Comparison of ENCODE assay signal across 1 cellular context in the genomic region with DNA sequence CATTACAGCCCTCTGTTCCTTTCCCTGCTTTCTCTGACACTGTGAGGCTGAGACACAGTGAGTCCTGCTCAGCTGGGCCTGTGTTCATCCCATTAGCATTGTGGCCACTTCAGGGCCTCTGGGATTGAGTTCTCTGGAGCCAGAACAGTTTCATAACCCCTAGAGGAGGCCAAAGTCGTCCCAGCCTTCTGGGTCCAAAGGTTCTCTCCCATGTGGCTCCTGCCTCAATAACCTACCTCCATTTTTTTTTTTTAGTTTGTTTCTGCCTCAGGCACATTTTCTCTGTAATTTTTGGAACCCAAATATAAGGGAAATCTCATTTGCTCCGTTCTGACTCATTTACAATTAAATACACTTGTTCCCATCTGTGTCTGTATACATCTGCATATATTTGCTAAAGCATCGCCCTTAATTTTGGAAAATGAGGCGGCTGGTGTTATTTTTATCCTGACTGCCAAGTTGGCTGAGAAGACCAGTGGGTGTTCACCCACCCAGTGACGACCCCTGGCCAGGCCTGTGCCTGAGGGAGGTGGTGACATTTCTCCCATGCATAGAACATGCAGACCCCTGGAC.
A peak's percentile ranks its signal among the peaks of the same experiment; 100 is the strongest.
TF ChIP-seq lines count a peak whose summit lies in the region.

No MANE protein-coding gene starts in this region.

TF ChIP-seq in HepG2, 621 proteins besides CTCF, POLR2A, EP300 and RAD21 (continued from another document and continues in another):
- TF ChIP-seq ZNF557 (CRISPR knock-in tag; IDR thresholded peaks at IDR 0.05) (no peak), TARDBP (CRISPR knock-in tag; IDR thresholded peaks at IDR 0.05) (peak; percentile 32; the same call in 1 of the 2 replicates), ZC3H4 (CRISPR knock-in tag; IDR thresholded peaks at IDR 0.05; ENCODE audit: borderline replicate concordance) (no peak), ZNF839 (CRISPR knock-in tag; IDR thresholded peaks at IDR 0.05; ENCODE audit: borderline replicate concordance) (no peak), NPAS2 (CRISPR knock-in tag; IDR thresholded peaks at IDR 0.05; ENCODE audit: borderline replicate concordance) (no peak), RFXANK (CRISPR knock-in tag; IDR thresholded peaks at IDR 0.05) (no peak), MED1 (CRISPR knock-in tag; IDR thresholded peaks at IDR 0.05) (peak; percentile 35), SALL1 (CRISPR knock-in tag; IDR thresholded peaks at IDR 0.05) (peak; percentile 48; the same call in 1 of the 2 replicates), STAT5B (CRISPR knock-in tag; IDR thresholded peaks at IDR 0.05) (no peak), ZNF674 (CRISPR knock-in tag; IDR thresholded peaks at IDR 0.05; ENCODE audit: low read depth) (no peak), ZNF672 (CRISPR knock-in tag; IDR thresholded peaks at IDR 0.05) (no peak), ISL2 (CRISPR knock-in tag; IDR thresholded peaks at IDR 0.05) (0 out of 2 replicates have a peak, but pooled peaks have one; percentile 28), RARA (CRISPR knock-in tag; IDR thresholded peaks at IDR 0.05) (peak; percentile 32; the same call in 1 of the 2 replicates), ZNF775 (CRISPR knock-in tag; IDR thresholded peaks at IDR 0.05; ENCODE audit: borderline replicate concordance) (0 out of 2 replicates have a peak, but pooled peaks have one; percentile 10), ZNF329 (CRISPR knock-in tag; IDR thresholded peaks at IDR 0.05; ENCODE audit: low read depth) (no peak), ZSCAN12 (CRISPR knock-in tag; IDR thresholded peaks at IDR 0.05) (no peak), PITX1 (CRISPR knock-in tag; IDR thresholded peaks at IDR 0.05) (peak; percentile 52; the same call in 1 of the 2 replicates), KDM1A (CRISPR knock-in tag; IDR thresholded peaks at IDR 0.05) (no peak), ZNF225 (CRISPR knock-in tag; IDR thresholded peaks at IDR 0.05) (no peak), ZNF180 (CRISPR knock-in tag; IDR thresholded peaks at IDR 0.05; ENCODE audit: borderline replicate concordance, low read depth) (no peak), ZNF652 (CRISPR knock-in tag; IDR thresholded peaks at IDR 0.05; ENCODE audit: borderline replicate concordance, low read depth) (peak; percentile 27; the same call in 1 of the 2 replicates), NFKB2 (CRISPR knock-in tag; IDR thresholded peaks at IDR 0.05; ENCODE audit: borderline replicate concordance) (no peak), KLF12 (CRISPR knock-in tag; IDR thresholded peaks at IDR 0.05; ENCODE audit: borderline replicate concordance) (no peak), BRD4 (CRISPR knock-in tag; IDR thresholded peaks at IDR 0.05) (0 out of 2 replicates have a peak, but pooled peaks have one; percentile 47)
- TF ChIP-seq, protein P1, sequence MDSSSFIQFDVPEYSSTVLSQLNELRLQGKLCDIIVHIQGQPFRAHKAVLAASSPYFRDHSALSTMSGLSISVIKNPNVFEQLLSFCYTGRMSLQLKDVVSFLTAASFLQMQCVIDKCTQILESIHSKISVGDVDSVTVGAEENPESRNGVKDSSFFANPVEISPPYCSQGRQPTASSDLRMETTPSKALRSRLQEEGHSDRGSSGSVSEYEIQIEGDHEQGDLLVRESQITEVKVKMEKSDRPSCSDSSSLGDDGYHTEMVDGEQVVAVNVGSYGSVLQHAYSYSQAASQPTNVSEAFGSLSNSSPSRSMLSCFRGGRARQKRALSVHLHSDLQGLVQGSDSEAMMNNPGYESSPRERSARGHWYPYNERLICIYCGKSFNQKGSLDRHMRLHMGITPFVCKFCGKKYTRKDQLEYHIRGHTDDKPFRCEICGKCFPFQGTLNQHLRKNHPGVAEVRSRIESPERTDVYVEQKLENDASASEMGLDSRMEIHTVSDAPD (CRISPR knock-in tag; IDR thresholded peaks at IDR 0.05): no peak
- TF ChIP-seq, protein P2, sequence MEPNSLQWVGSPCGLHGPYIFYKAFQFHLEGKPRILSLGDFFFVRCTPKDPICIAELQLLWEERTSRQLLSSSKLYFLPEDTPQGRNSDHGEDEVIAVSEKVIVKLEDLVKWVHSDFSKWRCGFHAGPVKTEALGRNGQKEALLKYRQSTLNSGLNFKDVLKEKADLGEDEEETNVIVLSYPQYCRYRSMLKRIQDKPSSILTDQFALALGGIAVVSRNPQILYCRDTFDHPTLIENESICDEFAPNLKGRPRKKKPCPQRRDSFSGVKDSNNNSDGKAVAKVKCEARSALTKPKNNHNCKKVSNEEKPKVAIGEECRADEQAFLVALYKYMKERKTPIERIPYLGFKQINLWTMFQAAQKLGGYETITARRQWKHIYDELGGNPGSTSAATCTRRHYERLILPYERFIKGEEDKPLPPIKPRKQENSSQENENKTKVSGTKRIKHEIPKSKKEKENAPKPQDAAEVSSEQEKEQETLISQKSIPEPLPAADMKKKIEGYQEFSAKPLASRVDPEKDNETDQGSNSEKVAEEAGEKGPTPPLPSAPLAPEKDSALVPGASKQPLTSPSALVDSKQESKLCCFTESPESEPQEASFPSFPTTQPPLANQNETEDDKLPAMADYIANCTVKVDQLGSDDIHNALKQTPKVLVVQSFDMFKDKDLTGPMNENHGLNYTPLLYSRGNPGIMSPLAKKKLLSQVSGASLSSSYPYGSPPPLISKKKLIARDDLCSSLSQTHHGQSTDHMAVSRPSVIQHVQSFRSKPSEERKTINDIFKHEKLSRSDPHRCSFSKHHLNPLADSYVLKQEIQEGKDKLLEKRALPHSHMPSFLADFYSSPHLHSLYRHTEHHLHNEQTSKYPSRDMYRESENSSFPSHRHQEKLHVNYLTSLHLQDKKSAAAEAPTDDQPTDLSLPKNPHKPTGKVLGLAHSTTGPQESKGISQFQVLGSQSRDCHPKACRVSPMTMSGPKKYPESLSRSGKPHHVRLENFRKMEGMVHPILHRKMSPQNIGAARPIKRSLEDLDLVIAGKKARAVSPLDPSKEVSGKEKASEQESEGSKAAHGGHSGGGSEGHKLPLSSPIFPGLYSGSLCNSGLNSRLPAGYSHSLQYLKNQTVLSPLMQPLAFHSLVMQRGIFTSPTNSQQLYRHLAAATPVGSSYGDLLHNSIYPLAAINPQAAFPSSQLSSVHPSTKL (CRISPR knock-in tag; IDR thresholded peaks at IDR 0.05): peak; percentile 44
- TF ChIP-seq, protein P3, sequence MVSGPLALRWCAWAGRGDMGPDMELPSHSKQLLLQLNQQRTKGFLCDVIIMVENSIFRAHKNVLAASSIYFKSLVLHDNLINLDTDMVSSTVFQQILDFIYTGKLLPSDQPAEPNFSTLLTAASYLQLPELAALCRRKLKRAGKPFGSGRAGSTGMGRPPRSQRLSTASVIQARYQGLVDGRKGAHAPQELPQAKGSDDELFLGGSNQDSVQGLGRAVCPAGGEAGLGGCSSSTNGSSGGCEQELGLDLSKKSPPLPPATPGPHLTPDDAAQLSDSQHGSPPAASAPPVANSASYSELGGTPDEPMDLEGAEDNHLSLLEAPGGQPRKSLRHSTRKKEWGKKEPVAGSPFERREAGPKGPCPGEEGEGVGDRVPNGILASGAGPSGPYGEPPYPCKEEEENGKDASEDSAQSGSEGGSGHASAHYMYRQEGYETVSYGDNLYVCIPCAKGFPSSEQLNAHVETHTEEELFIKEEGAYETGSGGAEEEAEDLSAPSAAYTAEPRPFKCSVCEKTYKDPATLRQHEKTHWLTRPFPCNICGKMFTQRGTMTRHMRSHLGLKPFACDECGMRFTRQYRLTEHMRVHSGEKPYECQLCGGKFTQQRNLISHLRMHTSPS (CRISPR knock-in tag; IDR thresholded peaks at IDR 0.05; ENCODE audit: low read depth): no peak
- TF ChIP-seq, protein P4, sequence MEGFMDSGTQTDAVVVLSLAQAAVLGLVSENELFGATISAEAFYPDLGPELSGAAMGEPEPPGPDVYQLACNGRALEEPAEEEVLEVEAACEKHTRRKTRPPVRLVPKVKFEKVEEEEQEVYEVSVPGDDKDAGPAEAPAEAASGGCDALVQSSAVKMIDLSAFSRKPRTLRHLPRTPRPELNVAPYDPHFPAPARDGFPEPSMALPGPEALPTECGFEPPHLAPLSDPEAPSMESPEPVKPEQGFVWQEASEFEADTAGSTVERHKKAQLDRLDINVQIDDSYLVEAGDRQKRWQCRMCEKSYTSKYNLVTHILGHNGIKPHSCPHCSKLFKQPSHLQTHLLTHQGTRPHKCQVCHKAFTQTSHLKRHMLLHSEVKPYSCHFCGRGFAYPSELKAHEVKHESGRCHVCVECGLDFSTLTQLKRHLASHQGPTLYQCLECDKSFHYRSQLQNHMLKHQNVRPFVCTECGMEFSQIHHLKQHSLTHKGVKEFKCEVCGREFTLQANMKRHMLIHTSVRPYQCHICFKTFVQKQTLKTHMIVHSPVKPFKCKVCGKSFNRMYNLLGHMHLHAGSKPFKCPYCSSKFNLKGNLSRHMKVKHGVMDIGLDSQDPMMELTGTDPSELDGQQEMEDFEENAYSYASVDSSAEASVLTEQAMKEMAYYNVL (CRISPR knock-in tag; IDR thresholded peaks at IDR 0.05; ENCODE audit: borderline replicate concordance): peak; percentile 56; the same call in 1 of the 2 replicates
- TF ChIP-seq, protein P5, sequence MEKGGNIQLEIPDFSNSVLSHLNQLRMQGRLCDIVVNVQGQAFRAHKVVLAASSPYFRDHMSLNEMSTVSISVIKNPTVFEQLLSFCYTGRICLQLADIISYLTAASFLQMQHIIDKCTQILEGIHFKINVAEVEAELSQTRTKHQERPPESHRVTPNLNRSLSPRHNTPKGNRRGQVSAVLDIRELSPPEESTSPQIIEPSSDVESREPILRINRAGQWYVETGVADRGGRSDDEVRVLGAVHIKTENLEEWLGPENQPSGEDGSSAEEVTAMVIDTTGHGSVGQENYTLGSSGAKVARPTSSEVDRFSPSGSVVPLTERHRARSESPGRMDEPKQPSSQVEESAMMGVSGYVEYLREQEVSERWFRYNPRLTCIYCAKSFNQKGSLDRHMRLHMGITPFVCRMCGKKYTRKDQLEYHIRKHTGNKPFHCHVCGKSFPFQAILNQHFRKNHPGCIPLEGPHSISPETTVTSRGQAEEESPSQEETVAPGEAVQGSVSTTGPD (CRISPR knock-in tag; IDR thresholded peaks at IDR 0.05): no peak
- TF ChIP-seq, protein P6, sequence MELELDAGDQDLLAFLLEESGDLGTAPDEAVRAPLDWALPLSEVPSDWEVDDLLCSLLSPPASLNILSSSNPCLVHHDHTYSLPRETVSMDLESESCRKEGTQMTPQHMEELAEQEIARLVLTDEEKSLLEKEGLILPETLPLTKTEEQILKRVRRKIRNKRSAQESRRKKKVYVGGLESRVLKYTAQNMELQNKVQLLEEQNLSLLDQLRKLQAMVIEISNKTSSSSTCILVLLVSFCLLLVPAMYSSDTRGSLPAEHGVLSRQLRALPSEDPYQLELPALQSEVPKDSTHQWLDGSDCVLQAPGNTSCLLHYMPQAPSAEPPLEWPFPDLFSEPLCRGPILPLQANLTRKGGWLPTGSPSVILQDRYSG (CRISPR knock-in tag; IDR thresholded peaks at IDR 0.05): no peak
- TF ChIP-seq, protein P7, sequence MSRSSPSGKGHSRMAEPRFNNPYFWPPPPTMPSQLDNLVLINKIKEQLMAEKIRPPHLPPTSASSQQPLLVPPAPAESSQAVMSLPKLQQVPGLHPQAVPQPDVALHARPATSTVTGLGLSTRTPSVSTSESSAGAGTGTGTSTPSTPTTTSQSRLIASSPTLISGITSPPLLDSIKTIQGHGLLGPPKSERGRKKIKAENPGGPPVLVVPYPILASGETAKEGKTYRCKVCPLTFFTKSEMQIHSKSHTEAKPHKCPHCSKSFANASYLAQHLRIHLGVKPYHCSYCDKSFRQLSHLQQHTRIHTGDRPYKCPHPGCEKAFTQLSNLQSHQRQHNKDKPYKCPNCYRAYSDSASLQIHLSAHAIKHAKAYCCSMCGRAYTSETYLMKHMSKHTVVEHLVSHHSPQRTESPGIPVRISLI (CRISPR knock-in tag; IDR thresholded peaks at IDR 0.05; ENCODE audit: borderline replicate concordance): peak; percentile 87
- TF ChIP-seq, protein P8, sequence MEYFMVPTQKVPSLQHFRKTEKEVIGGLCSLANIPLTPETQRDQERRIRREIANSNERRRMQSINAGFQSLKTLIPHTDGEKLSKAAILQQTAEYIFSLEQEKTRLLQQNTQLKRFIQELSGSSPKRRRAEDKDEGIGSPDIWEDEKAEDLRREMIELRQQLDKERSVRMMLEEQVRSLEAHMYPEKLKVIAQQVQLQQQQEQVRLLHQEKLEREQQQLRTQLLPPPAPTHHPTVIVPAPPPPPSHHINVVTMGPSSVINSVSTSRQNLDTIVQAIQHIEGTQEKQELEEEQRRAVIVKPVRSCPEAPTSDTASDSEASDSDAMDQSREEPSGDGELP (IDR thresholded peaks at IDR 0.05; ENCODE audit: borderline replicate concordance, low read depth): peak; percentile 72; the same call in 1 of the 2 replicates
- TF ChIP-seq, protein P9, sequence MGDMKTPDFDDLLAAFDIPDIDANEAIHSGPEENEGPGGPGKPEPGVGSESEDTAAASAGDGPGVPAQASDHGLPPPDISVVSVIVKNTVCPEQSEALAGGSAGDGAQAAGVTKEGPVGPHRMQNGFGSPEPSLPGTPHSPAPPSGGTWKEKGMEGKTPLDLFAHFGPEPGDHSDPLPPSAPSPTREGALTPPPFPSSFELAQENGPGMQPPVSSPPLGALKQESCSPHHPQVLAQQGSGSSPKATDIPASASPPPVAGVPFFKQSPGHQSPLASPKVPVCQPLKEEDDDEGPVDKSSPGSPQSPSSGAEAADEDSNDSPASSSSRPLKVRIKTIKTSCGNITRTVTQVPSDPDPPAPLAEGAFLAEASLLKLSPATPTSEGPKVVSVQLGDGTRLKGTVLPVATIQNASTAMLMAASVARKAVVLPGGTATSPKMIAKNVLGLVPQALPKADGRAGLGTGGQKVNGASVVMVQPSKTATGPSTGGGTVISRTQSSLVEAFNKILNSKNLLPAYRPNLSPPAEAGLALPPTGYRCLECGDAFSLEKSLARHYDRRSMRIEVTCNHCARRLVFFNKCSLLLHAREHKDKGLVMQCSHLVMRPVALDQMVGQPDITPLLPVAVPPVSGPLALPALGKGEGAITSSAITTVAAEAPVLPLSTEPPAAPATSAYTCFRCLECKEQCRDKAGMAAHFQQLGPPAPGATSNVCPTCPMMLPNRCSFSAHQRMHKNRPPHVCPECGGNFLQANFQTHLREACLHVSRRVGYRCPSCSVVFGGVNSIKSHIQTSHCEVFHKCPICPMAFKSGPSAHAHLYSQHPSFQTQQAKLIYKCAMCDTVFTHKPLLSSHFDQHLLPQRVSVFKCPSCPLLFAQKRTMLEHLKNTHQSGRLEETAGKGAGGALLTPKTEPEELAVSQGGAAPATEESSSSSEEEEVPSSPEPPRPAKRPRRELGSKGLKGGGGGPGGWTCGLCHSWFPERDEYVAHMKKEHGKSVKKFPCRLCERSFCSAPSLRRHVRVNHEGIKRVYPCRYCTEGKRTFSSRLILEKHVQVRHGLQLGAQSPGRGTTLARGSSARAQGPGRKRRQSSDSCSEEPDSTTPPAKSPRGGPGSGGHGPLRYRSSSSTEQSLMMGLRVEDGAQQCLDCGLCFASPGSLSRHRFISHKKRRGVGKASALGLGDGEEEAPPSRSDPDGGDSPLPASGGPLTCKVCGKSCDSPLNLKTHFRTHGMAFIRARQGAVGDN (CRISPR knock-in tag; IDR thresholded peaks at IDR 0.05): peak; percentile 28; the same call in 1 of the 2 replicates
- TF ChIP-seq, protein P10, sequence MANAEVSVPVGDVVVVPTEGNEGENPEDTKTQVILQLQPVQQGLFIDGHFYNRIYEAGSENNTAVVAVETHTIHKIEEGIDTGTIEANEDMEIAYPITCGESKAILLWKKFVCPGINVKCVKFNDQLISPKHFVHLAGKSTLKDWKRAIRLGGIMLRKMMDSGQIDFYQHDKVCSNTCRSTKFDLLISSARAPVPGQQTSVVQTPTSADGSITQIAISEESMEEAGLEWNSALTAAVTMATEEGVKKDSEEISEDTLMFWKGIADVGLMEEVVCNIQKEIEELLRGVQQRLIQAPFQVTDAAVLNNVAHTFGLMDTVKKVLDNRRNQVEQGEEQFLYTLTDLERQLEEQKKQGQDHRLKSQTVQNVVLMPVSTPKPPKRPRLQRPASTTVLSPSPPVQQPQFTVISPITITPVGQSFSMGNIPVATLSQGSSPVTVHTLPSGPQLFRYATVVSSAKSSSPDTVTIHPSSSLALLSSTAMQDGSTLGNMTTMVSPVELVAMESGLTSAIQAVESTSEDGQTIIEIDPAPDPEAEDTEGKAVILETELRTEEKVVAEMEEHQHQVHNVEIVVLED (CRISPR knock-in tag; IDR thresholded peaks at IDR 0.05; ENCODE audit: borderline replicate concordance): no peak
